ENCODE assay signal across 8 cellular contexts in genomic region chr7:83976302-83976701, GRCh38.
A peak's percentile ranks its signal among the peaks of the same experiment; 100 is the strongest.
DNase-seq lines count a peak whose midpoint lies in the region; ATAC-seq, FAIRE-seq and TF ChIP-seq lines count a peak whose summit lies in the region.

No MANE protein-coding gene starts in this region.

- no peak overlapping the region for H3K4me3 ChIP-seq in Jurkat, Clone E6-1 (ENCODE audit: low read length)
- H3K4me3 ChIP-seq in foreskin fibroblast (ENCODE audit: low read depth in 1 of 2, low read length in 2 of 2): no peak overlapping the region
- H3K4me3 ChIP-seq in small intestine (ENCODE audit: low read depth in 1 of 2, low read length in 2 of 2): no peak overlapping the region

- TF ChIP-seq CTCF in foreskin fibroblast (IDR thresholded peaks at IDR 0.05; ENCODE audit: low read depth, low read length): peak; percentile 32

- no peaks in the 10 kb centered on the region for H3K4me1 ChIP-seq in small intestine (ENCODE audit: control insufficient read depth in 2 of 2, insufficient read depth in 1 of 2, low read depth in 1 of 2, low read length in 1 of 2)

- intact Hi-C loops in Right ventricle myocardium superior (cut with DNase I) (loop anchor here (5.0 to 10.0 kb wide), 2 partner anchors 478 to 1046 kb away; no protein-coding TSS in a partner anchor), cardiac septum (cut with DNase I) (loop anchor here (10.0 kb wide), 1 partner anchor 208 kb away; no protein-coding TSS in a partner anchor)

- no peaks in the 10 kb centered on the region for H3K36me3 ChIP-seq in small intestine (ENCODE audit: control insufficient read depth in 2 of 2, insufficient read depth in 2 of 2, low read length in 2 of 2)

- H3K27me3 ChIP-seq in small intestine (ENCODE audit: control insufficient read depth in 2 of 2, insufficient read depth in 2 of 2, low read length in 2 of 2): no peaks in the 10 kb centered on the region

- H3K27ac ChIP-seq in small intestine (ENCODE audit: low read depth in 1 of 2, low read length in 1 of 2): no peak overlapping the region

- FAIRE-seq in small intestine (lab: Jason Lieb, UNC): peak; percentile 30

- DNase-seq in Right ventricle myocardium superior (no peak), cardiac septum (ENCODE audit: low spot score) (no peak), SK-N-DZ (ENCODE audit: low spot score) (peak; percentile 40), foreskin fibroblast (peak; percentile 26 to 70), small intestine (peak; percentile 34)
- peak; percentile 22 for DNase-seq in Jurkat, Clone E6-1 (ENCODE audit: low read depth, low spot score)
- DNase-seq in stimulated activated CD4-positive, alpha-beta T cell treated with anti-CD3 and anti-CD28 coated beads, Interleukin-2, amount 100 ng/mL, for 24 hours: no peak

- H3K9me3 ChIP-seq in small intestine (ENCODE audit: control insufficient read depth, low read depth): no peaks in the 10 kb centered on the region

- ATAC-seq in Right ventricle myocardium superior (ENCODE audit: poor library complexity): peak; percentile 71
- peak; percentile 90 for ATAC-seq in GM21786 (IDR thresholded peaks at IDR 0.05; ENCODE audit: unreplicated experiment)

Comparison
In these comparisons a context has a peak if more than half of its experiments do, and no peak if none do; other contexts are left out.
1. DNase-seq: peak in Jurkat, Clone E6-1 (single experiment), SK-N-DZ (single experiment), foreskin fibroblast (2 of 2) and small intestine (single experiment); none in Right ventricle myocardium superior (single experiment), cardiac septum (single experiment) and stimulated activated CD4-positive, alpha-beta T cell treated with anti-CD3 and anti-CD28 coated beads, Interleukin-2, amount 100 ng/mL, for 24 hours (0 of 2).